In the genomic region with DNA sequence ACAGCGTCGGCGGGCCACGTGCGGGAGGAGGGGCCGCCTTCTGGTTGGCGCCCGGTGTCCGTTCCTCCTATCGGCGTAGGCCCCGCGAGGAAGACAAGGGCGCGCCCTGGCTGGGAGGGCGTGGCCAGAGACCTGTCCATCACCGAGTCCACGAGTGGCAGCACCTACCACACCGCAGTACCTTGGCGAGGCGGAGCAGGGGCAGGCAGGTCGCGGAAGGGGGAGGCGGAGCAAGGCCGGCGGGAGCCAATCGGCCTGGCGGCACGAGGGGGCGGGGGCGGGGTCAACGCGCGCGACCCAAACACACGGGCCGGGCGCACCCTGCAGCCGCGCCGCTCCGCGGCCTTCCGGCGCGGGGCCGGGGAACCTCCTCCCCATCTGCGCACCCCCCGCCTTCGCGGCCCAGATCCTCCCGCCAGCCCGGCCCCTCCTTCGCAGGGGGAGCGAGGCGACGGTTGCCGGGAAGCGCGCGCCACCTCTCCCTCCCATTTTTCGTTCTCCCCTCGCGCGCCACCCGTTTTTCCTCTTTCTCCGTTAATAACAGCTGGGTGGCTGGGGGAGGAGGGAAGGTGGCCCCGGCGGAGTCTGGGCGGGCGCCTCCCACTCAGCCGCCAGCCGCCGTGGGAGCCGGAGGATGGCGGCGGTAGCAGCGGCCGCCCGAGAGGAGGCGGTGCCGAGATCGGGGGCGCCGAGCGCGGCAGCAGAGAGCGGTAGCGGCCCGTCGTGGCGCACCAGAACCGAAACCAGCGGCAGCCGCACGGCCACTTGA, we compare ENCODE assay signal across 8 cellular contexts. TPM values are rescaled to one million over a fixed set of nuclear protein-coding genes. Genes with fewer than 3 reads are reported as not detected.
A peak's percentile ranks its signal among the peaks of the same experiment; 100 is the strongest.
DNase-seq lines count a peak whose midpoint lies in the region; ATAC-seq, FAIRE-seq and TF ChIP-seq lines count a peak whose summit lies in the region.

TSS of gene ZNRF2 (plus strand) at position 300 of the 769 bp plus-strand sequence. CDS start 761 bp downstream, outside the sequence.

- peak within 1 kb of the TSS; percentile 61 for H2AFZ ChIP-seq in keratinocyte (ENCODE audit: control insufficient read depth, low read length)

- peaks cover 29% of the 10 kb centered on the region for H3K79me2 ChIP-seq in keratinocyte (ENCODE audit: control insufficient read depth, insufficient read depth, low read length)

- H3K4me2 ChIP-seq in keratinocyte (ENCODE audit: control insufficient read depth, extremely low read depth, insufficient read depth, low read depth, low read length), result peak within 1 kb of the TSS; percentile 86

- no peaks in the 10 kb centered on the region for H3K27me3 ChIP-seq in keratinocyte (ENCODE audit: control insufficient read depth, extremely low read depth, insufficient read depth, low read length)

- H3K4me3 ChIP-seq in AG10803 (ENCODE audit: low read length), result peak within 1 kb of the TSS; percentile 76
- H3K4me3 ChIP-seq in keratinocyte (ENCODE audit: control insufficient read depth in 2 of 3, extremely low read depth in 1 of 3, insufficient read depth in 2 of 3, low read depth in 1 of 3, low read length in 3 of 3), result peak within 1 kb of the TSS; percentile 62 to 72 (median 65)

- H3K4me1 ChIP-seq in keratinocyte (ENCODE audit: control insufficient read depth, extremely low read depth, insufficient read depth, low read length), result peaks cover 14% of the 10 kb centered on the region

- ATAC-seq in GM19025 (IDR thresholded peaks at IDR 0.05; ENCODE audit: low read depth, unreplicated experiment) (peak; percentile 82), HG03342 (IDR thresholded peaks at IDR 0.05; ENCODE audit: unreplicated experiment) (peak; percentile 86)

- no peaks in the 10 kb centered on the region for H3K9me1 ChIP-seq in keratinocyte (ENCODE audit: control insufficient read depth, extremely low read depth, insufficient read depth, low read length)

- dilution Hi-C loops in keratinocyte (cut with MboI; ENCODE audit: extremely low pct_ligation_motif_present, low sequenced_read_pairs), result no loop called here

- no peaks in the 10 kb centered on the region for H3K9me3 ChIP-seq in keratinocyte (ENCODE audit: control insufficient read depth, low read depth, low read length)

- H3K27ac ChIP-seq in keratinocyte (ENCODE audit: control insufficient read depth, insufficient read depth, low read length), result peak within 1 kb of the TSS; percentile 90

- H3K9ac ChIP-seq in keratinocyte (ENCODE audit: control insufficient read depth, extremely low read depth, insufficient read depth, low read length), result peak within 1 kb of the TSS; percentile 94

- no peaks in the 10 kb centered on the region for H4K20me1 ChIP-seq in keratinocyte (ENCODE audit: control insufficient read depth, extremely low read depth, insufficient read depth, low read length)

- no peak for FAIRE-seq in keratinocyte (lab: Jason Lieb, UNC)

- DNase-seq in AG10803 (ENCODE audit: low read depth) (peak; percentile 97), NCI-H345 treated with DMSO at 0.1 percent for 48 hours (lab: John Stamatoyannopoulos, UW; ENCODE audit: unreplicated experiment) (peak; percentile 98), cerebellar cortex (ENCODE audit: low spot score) (peak; percentile 99), keratinocyte (ENCODE audit: low read depth, low spot score) (peak; percentile 92)
- peak; percentile 97 for DNase-seq in activated CD4-positive, CD25-positive, alpha-beta regulatory T cell treated with anti-CD3 and anti-CD28 coated beads, Interleukin-2, amount 50 U/mL, for 16 hours (ENCODE audit: low read depth, low spot score)
- DNase-seq in stimulated activated CD4-positive, alpha-beta T cell treated with anti-CD3 and anti-CD28 coated beads, Interleukin-15, amount 100 ng/mL, for 1 hour (ENCODE audit: low read depth in 1 of 2, low spot score in 1 of 2), result peak; percentile 95 to 98

- TF ChIP-seq CTCF in AG10803 (conservative IDR thresholded peaks at IDR 0.05; ENCODE audit: low read length) (peak; percentile 29), keratinocyte (optimal IDR thresholded peaks at IDR 0.05 in 1 of 3, IDR thresholded peaks at IDR 0.05 in 1 of 3, conservative IDR thresholded peaks at IDR 0.05 in 1 of 3; ENCODE audit: extremely low read depth in 1 of 3, insufficient read depth in 2 of 3, low read length in 3 of 3) (peak; percentile 33 to 57 (median 52))

- H3K36me3 ChIP-seq in keratinocyte (ENCODE audit: control insufficient read depth in 2 of 2, extremely low read depth in 1 of 2, insufficient read depth in 2 of 2, low read length in 2 of 2), result no peaks in the 10 kb centered on the region

RNA-seq across cellular contexts. Expression of gene ZNRF2, which starts in this region (rescaled TPM):
- polyA plus RNA-seq in keratinocyte, result 4.0 to 7.0 TPM (median 6.0 TPM) in 3 replicates
- 1.9 TPM for polyA plus RNA-seq in keratinocyte (2011; ENCODE audit: low read depth)
- 3.2 and 6.6 TPM in 2 replicates for polyA plus RNA-seq in keratinocyte (2011; cell fraction: cytosol; rRNA removed)
- polyA plus RNA-seq in keratinocyte (2011; cell fraction: nucleus; rRNA removed), result 3.8 and 4.2 TPM in 2 replicates
- polyA plus RNA-seq in keratinocyte (2012; ENCODE audit: low replicate concordance), result 4.7 TPM in 2 replicates
- polyA minus RNA-seq in keratinocyte, result 0.43 to 6.5 TPM (median 3.9 TPM) in 3 replicates
- polyA minus RNA-seq in keratinocyte (2011; cell fraction: cytosol; rRNA and poly(A)+ RNA removed), result 12.1 TPM
- 9.5 and 11.9 TPM in 2 replicates for polyA minus RNA-seq in keratinocyte (2011; cell fraction: nucleus; rRNA and poly(A)+ RNA removed)

Comparison
In these comparisons a context has a peak if more than half of its experiments do, and no peak if none do; other contexts are left out.
1. Peak in every context shown above with its lines: DNase-seq, ATAC-seq, H3K4me3 ChIP-seq and H3K27ac ChIP-seq.